In genomic region chr5:176387384-176387925, GRCh38 we compare ENCODE assay signal across 8 cellular contexts. TPM values are rescaled to one million over a fixed set of nuclear protein-coding genes. Genes with fewer than 3 reads are reported as not detected.
DNase-seq lines count a peak whose midpoint lies in the region; ATAC-seq and TF ChIP-seq lines count a peak whose summit lies in the region.

No MANE protein-coding gene starts in this region.

- POLR2A ChIA-PET in AG04449 (lab: Yijun Ruan, JAX): no interaction called here

- DNase-seq in AG04449 (ENCODE audit: low read depth, low spot score): no peak
- peak; percentile 9 for DNase-seq in Jurkat, Clone E6-1 (ENCODE audit: low read depth, low spot score)
- DNase-seq in choroid plexus epithelial cell (ENCODE audit: low read depth): peak; percentile 27
- peak; percentile 25 for DNase-seq in myocyte (ENCODE audit: low read depth)
- DNase-seq in stimulated activated CD4-positive, alpha-beta T cell treated with anti-CD3 and anti-CD28 coated beads, Interleukin-4, amount 100 ng/mL, for 24 hours: no peak
- DNase-seq in HuH-7 (ENCODE audit: low spot score): no peak
- no peak for DNase-seq in activated CD8-positive, alpha-beta memory T cell treated with anti-CD3 and anti-CD28 coated beads for 24 hours

- CTCF ChIA-PET in AG04449 (lab: Yijun Ruan, JAX): interaction anchor here (1.1 to 2.2 kb wide), 2 partner anchors 19 to 29 kb away, joined by 4 to 7 read pairs; partner anchors contain the start of gene CLTB

- H3K4me3 ChIP-seq in AG04449 (ENCODE audit: low read depth, low read length) (peak overlapping the region; percentile 95), choroid plexus epithelial cell (ENCODE audit: low read depth, low read length) (peak overlapping the region; percentile 92)
- peak overlapping the region; percentile 82 for H3K4me3 ChIP-seq in Jurkat, Clone E6-1 (ENCODE audit: low read length)

- TF ChIP-seq CTCF in AG04449 (IDR thresholded peaks at IDR 0.05; ENCODE audit: insufficient read depth, low read length, missing control alignments): no peak
- peak; percentile 30 for TF ChIP-seq CTCF in choroid plexus epithelial cell (conservative IDR thresholded peaks at IDR 0.05; ENCODE audit: low read depth, low read length)

- no peak for ATAC-seq in HG03135 (IDR thresholded peaks at IDR 0.05; ENCODE audit: unreplicated experiment)

RNA-seq across cellular contexts. Expression of gene NOP16, which starts 0.9 kb away (rescaled TPM):
- polyA plus RNA-seq in Jurkat, Clone E6-1 (2012; ENCODE audit: insufficient read depth, insufficient read length): 104 TPM
- total RNA-seq in myocyte: 17.4 and 29.7 TPM in 2 replicates
- 44.9 TPM for polyA plus RNA-seq in myocyte (2012)

RNA-seq across cellular contexts. Expression of gene HIGD2A, which starts 1.1 kb away (rescaled TPM):
- polyA plus RNA-seq in Jurkat, Clone E6-1 (2012; ENCODE audit: insufficient read depth, insufficient read length): 97.7 TPM
- total RNA-seq in myocyte: 123 and 125 TPM in 2 replicates
- 164 TPM for polyA plus RNA-seq in myocyte (2012)

RNA-seq across cellular contexts. Expression of gene ARL10, which starts 22.2 kb away (rescaled TPM):
- polyA plus RNA-seq in Jurkat, Clone E6-1 (2012; ENCODE audit: insufficient read depth, insufficient read length): not detected
- total RNA-seq in myocyte: 6.5 TPM in 2 replicates
- 14.3 TPM for polyA plus RNA-seq in myocyte (2012)

RNA-seq across cellular contexts. Expression of gene KIAA1191, which starts 25.9 kb away (rescaled TPM):
- polyA plus RNA-seq in Jurkat, Clone E6-1 (2012; ENCODE audit: insufficient read depth, insufficient read length): 54.7 TPM
- 96.3 and 103 TPM in 2 replicates for total RNA-seq in myocyte
- 152 TPM for polyA plus RNA-seq in myocyte (2012)

RNA-seq across cellular contexts. Expression of gene CLTB, which starts 28.9 kb away (rescaled TPM):
- 59.1 TPM for polyA plus RNA-seq in Jurkat, Clone E6-1 (2012; ENCODE audit: insufficient read depth, insufficient read length)
- 211 and 223 TPM in 2 replicates for total RNA-seq in myocyte
- 231 TPM for polyA plus RNA-seq in myocyte (2012)

Comparison
In these comparisons a context has a peak if more than half of its experiments do, and no peak if none do; other contexts are left out.
1. DNase-seq: peak in Jurkat, Clone E6-1 (single experiment), choroid plexus epithelial cell (single experiment) and myocyte (single experiment); none in AG04449 (single experiment), stimulated activated CD4-positive, alpha-beta T cell treated with anti-CD3 and anti-CD28 coated beads, Interleukin-4, amount 100 ng/mL, for 24 hours (single experiment), HuH-7 (single experiment) and activated CD8-positive, alpha-beta memory T cell treated with anti-CD3 and anti-CD28 coated beads for 24 hours (single experiment).
2. Peak in every context shown above with its lines, with median percentiles within 50 percentile points of each other: H3K4me3 ChIP-seq.